Comparison of ENCODE assay signal across 8 cellular contexts in the genomic region with DNA sequence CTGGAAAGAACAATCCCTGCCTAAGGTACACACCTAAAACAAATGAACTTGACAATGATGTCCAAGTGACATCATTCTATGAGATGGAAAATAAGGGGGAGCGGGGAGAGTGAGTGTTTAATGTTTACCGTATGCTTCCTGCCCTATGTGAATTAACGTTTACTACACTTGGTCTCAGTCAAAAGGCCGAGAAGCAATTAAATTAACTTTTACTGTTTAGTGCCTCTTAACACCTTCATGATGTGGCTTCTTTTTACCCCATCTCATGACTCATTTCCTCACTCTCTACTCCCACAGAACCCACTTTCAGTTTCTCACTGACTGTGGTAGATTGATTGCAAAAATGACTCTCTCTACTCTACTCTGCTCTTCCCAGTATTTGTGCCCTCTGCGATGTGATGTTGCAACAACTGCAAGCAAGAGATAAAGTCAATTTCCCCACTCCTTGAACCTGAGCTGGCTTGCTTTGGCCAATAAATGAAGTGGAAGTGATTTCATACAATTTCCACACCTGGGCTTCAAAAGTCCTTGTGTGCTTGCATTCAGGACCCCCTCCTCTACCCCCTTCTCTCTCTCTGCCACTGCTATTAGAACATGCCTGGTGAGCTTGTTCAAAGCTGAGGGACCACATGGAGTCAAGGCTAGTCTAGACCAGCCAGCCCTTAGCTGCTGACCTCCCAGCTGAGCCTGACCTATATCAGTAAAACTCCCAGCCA. TPM values are rescaled to one million over a fixed set of nuclear protein-coding genes. Genes with fewer than 3 reads are reported as not detected.
DNase-seq lines count a peak whose midpoint lies in the region.

No MANE protein-coding gene starts in this region.

- peak; percentile 20 to 36 for DNase-seq in activated CD4-positive, alpha-beta T cell treated with anti-CD3 and anti-CD28 coated beads for 4 hours
- DNase-seq in activated CD4-positive, alpha-beta T cell treated with anti-CD3 and anti-CD28 coated beads for 1 hour, result no peak
- DNase-seq in HCEC 1CT (peak; percentile 80), LoVo (ENCODE audit: low spot score) (peak; percentile 4), lung microvascular endothelial cell (ENCODE audit: low read depth in 2 of 2) (peak; percentile 13 to 76), NCI-H446 (lab: John Stamatoyannopoulos, UW) (no peak), cardiac septum (ENCODE audit: low spot score) (no peak)
- peak; percentile 41 to 54 for DNase-seq in activated T-cell treated with anti-CD3 and anti-CD28 coated beads, Interleukin-2, amount 50 U/mL, for 48 hours

- intact Hi-C loops in cardiac septum (cut with DNase I), result no loop called here

RNA-seq across cellular contexts. Expression of a gene that starts 11.6 kb away (rescaled TPM):
- total RNA-seq in lung microvascular endothelial cell, result 26.2 and 29.6 TPM in 2 replicates
- total RNA-seq in cardiac septum, result 17.2 TPM

Comparison
In these comparisons a context has a peak if more than half of its experiments do, and no peak if none do; other contexts are left out.
1. DNase-seq: peak in activated CD4-positive, alpha-beta T cell treated with anti-CD3 and anti-CD28 coated beads for 4 hours (2 of 2), HCEC 1CT (single experiment), LoVo (single experiment), activated T-cell treated with anti-CD3 and anti-CD28 coated beads, Interleukin-2, amount 50 U/mL, for 48 hours (2 of 2) and lung microvascular endothelial cell (2 of 2); none in activated CD4-positive, alpha-beta T cell treated with anti-CD3 and anti-CD28 coated beads for 1 hour (single experiment), NCI-H446 (0 of 2) and cardiac septum (single experiment).